In the genomic region with DNA sequence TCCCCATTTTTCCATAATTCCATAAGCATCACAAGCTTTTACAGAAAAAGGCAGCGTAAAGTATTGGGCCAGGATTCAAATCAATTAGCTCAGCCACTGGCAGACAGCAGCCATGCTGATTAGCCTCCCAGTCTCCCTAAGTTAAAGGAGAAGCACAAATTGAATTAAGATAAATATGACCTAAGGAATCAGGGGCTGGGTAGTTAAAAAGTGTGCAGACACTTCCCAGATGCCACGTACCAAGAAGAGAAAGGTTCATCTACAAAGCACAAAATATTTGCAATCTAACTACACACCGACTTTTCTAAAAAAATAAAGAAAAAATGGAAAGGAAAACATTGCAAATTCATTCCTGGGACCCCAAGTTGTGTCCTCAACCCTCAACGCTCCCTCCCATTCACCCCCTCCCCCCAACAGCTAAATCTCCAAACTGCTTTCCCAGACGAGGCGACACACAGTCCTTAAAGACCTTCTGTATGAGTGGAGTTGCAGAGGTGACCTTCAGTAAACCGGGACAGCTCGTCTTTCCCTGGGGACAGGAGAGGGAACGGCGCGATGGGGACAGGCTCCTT, we compare ENCODE assay signal across 1 cellular context.
TF ChIP-seq lines count a peak whose summit lies in the region.

No MANE protein-coding gene starts in this region.

TF ChIP-seq in GM23338, 12 proteins besides CTCF, POLR2A, EP300 and RAD21 (continued from another document):
- TF ChIP-seq, protein P1, sequence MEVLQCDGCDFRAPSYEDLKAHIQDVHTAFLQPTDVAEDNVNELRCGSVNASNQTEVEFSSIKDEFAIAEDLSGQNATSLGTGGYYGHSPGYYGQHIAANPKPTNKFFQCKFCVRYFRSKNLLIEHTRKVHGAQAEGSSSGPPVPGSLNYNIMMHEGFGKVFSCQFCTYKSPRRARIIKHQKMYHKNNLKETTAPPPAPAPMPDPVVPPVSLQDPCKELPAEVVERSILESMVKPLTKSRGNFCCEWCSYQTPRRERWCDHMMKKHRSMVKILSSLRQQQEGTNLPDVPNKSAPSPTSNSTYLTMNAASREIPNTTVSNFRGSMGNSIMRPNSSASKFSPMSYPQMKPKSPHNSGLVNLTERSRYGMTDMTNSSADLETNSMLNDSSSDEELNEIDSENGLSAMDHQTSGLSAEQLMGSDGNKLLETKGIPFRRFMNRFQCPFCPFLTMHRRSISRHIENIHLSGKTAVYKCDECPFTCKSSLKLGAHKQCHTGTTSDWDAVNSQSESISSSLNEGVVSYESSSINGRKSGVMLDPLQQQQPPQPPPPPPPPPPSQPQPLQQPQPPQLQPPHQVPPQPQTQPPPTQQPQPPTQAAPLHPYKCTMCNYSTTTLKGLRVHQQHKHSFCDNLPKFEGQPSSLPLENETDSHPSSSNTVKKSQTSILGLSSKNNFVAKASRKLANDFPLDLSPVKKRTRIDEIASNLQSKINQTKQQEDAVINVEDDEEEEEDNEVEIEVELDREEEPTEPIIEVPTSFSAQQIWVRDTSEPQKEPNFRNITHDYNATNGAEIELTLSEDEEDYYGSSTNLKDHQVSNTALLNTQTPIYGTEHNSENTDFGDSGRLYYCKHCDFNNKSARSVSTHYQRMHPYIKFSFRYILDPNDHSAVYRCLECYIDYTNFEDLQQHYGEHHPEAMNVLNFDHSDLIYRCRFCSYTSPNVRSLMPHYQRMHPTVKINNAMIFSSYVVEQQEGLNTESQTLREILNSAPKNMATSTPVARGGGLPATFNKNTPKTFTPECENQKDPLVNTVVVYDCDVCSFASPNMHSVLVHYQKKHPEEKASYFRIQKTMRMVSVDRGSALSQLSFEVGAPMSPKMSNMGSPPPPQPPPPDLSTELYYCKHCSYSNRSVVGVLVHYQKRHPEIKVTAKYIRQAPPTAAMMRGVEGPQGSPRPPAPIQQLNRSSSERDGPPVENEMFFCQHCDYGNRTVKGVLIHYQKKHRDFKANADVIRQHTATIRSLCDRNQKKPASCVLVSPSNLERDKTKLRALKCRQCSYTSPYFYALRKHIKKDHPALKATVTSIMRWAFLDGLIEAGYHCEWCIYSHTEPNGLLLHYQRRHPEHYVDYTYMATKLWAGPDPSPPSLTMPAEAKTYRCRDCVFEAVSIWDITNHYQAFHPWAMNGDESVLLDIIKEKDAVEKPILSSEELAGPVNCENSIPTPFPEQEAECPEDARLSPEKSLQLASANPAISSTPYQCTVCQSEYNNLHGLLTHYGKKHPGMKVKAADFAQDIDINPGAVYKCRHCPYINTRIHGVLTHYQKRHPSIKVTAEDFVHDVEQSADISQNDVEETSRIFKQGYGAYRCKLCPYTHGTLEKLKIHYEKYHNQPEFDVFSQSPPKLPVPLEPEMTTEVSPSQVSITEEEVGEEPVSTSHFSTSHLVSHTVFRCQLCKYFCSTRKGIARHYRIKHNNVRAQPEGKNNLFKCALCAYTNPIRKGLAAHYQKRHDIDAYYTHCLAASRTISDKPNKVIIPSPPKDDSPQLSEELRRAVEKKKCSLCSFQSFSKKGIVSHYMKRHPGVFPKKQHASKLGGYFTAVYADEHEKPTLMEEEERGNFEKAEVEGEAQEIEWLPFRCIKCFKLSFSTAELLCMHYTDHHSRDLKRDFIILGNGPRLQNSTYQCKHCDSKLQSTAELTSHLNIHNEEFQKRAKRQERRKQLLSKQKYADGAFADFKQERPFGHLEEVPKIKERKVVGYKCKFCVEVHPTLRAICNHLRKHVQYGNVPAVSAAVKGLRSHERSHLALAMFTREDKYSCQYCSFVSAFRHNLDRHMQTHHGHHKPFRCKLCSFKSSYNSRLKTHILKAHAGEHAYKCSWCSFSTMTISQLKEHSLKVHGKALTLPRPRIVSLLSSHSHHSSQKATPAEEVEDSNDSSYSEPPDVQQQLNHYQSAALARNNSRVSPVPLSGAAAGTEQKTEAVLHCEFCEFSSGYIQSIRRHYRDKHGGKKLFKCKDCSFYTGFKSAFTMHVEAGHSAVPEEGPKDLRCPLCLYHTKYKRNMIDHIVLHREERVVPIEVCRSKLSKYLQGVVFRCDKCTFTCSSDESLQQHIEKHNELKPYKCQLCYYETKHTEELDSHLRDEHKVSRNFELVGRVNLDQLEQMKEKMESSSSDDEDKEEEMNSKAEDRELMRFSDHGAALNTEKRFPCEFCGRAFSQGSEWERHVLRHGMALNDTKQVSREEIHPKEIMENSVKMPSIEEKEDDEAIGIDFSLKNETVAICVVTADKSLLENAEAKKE (CRISPR knock-in tag; IDR thresholded peaks at IDR 0.05): no peak
- TF ChIP-seq, protein P2, sequence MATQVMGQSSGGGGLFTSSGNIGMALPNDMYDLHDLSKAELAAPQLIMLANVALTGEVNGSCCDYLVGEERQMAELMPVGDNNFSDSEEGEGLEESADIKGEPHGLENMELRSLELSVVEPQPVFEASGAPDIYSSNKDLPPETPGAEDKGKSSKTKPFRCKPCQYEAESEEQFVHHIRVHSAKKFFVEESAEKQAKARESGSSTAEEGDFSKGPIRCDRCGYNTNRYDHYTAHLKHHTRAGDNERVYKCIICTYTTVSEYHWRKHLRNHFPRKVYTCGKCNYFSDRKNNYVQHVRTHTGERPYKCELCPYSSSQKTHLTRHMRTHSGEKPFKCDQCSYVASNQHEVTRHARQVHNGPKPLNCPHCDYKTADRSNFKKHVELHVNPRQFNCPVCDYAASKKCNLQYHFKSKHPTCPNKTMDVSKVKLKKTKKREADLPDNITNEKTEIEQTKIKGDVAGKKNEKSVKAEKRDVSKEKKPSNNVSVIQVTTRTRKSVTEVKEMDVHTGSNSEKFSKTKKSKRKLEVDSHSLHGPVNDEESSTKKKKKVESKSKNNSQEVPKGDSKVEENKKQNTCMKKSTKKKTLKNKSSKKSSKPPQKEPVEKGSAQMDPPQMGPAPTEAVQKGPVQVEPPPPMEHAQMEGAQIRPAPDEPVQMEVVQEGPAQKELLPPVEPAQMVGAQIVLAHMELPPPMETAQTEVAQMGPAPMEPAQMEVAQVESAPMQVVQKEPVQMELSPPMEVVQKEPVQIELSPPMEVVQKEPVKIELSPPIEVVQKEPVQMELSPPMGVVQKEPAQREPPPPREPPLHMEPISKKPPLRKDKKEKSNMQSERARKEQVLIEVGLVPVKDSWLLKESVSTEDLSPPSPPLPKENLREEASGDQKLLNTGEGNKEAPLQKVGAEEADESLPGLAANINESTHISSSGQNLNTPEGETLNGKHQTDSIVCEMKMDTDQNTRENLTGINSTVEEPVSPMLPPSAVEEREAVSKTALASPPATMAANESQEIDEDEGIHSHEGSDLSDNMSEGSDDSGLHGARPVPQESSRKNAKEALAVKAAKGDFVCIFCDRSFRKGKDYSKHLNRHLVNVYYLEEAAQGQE (IDR thresholded peaks at IDR 0.05; ENCODE audit: unreplicated experiment): no peak
- TF ChIP-seq NANOG (IDR thresholded peaks at IDR 0.05; ENCODE audit: borderline replicate concordance): no peak
